ENCODE assay signal across 1 cellular context in genomic region chr19:18363787-18364186, GRCh38.
TF ChIP-seq lines count a peak whose summit lies in the region.

No MANE protein-coding gene starts in this region.

TF ChIP-seq in HepG2, 621 proteins besides CTCF, POLR2A, EP300 and RAD21:
- TF ChIP-seq ZFYVE20 (CRISPR knock-in tag; IDR thresholded peaks at IDR 0.05; ENCODE audit: borderline replicate concordance, low read depth) (no peak), ARNT2 (CRISPR knock-in tag; IDR thresholded peaks at IDR 0.05; ENCODE audit: low read depth) (no peak), ZNF788 (CRISPR knock-in tag; IDR thresholded peaks at IDR 0.05; ENCODE audit: borderline replicate concordance) (0 out of 2 replicates have a peak, but pooled peaks have one; percentile 25), SKIL (CRISPR knock-in tag; IDR thresholded peaks at IDR 0.05; ENCODE audit: borderline replicate concordance) (no peak), KDM6A (CRISPR knock-in tag; IDR thresholded peaks at IDR 0.05; ENCODE audit: low read depth) (0 out of 2 replicates have a peak, but pooled peaks have one; percentile 16), PAXIP1 (CRISPR knock-in tag; conservative IDR thresholded peaks at IDR 0.05) (peak; percentile 55), RARA (CRISPR knock-in tag; IDR thresholded peaks at IDR 0.05) (0 out of 2 replicates have a peak, but pooled peaks have one; percentile 15), PPARG (CRISPR knock-in tag; conservative IDR thresholded peaks at IDR 0.05) (no peak), ZNF710 (CRISPR knock-in tag; IDR thresholded peaks at IDR 0.05; ENCODE audit: borderline replicate concordance) (peak; percentile 62; the same call in 1 of the 2 replicates), ZFP90 (CRISPR knock-in tag; IDR thresholded peaks at IDR 0.05; ENCODE audit: borderline replicate concordance) (no peak), U2AF2 (IDR thresholded peaks at IDR 0.05; ENCODE audit: low read depth, low read length) (0 out of 2 replicates have a peak, but pooled peaks have one; percentile 53), MAZ (IDR thresholded peaks at IDR 0.05; ENCODE audit: borderline replicate concordance, low read depth, low read length) (no peak), MAZ (CRISPR knock-in tag; IDR thresholded peaks at IDR 0.05; ENCODE audit: low read depth) (0 out of 2 replicates have a peak, but pooled peaks have one; percentile 37)
